28 cellular contexts compared by ENCODE assay signal in the genomic region with DNA sequence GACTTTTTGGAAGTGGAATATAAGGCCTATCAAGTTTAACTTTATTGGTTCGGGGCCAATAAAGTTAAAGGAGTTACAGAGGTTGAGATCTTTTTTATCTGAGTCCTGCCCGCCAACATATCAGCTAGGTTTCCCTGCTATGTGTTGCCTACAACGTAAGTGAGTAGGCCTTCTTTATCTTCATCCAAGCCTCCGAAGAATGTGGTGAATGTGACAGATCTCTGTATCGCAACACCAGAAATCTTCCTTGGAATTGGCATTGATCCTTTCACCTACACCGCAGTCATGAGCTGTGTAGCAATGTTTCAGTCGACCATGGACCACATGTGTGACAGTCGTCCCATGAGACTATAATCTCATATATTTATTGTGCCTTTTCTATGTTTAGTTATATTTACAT.
"Had no signal": no experiment of that assay in that cellular context is flagged by ENCODE, and none has a peak within 500 bp of the region (broad histone marks: within the 10 kb centered on the region; RNA-seq: fewer than 3 reads in every experiment).

No MANE protein-coding gene starts in this region.

- H3K27ac ChIP-seq: neural progenitor cell, ovary, parathyroid adenoma, psoas muscle, right lobe of liver, sigmoid colon, stomach, thoracic aorta, thyroid gland, tibial nerve, upper lobe of right lung, vagina had no signal

- H3K4me1 ChIP-seq: parathyroid adenoma, psoas muscle, right lobe of liver, sigmoid colon, stomach, thyroid gland, tibial nerve, upper lobe of right lung, vagina had no signal

- H3K9me3 Mint-ChIP-seq: nephron; neural progenitor cell; stimulated activated effector memory CD8-positive, alpha-beta T cell treated with anti-CD3 and anti-CD28 coated beads, Interleukin-12 subunit alpha, Interleukin-12 subunit beta, amount 100 ng/mL, for 72 hours; stimulated activated naive CD8-positive, alpha-beta T cell treated with anti-CD3 and anti-CD28 coated beads, Interleukin-15, Interleukin-2, amounts not matched to agents 100 ng/mL and 50 ng/mL, for 24 hours; type B pancreatic cell had no signal

- H3K4me1 Mint-ChIP-seq: natural killer cell; nephron; neural progenitor cell; stimulated activated effector memory CD8-positive, alpha-beta T cell treated with anti-CD3 and anti-CD28 coated beads, Interleukin-12 subunit alpha, Interleukin-12 subunit beta, amount 100 ng/mL, for 72 hours; stimulated activated naive B cell treated with anti-CD40 and anti-IgM and Interleukin-4, amounts not matched to agents 10 μg/mL and 1 μg/mL and 100 μg/mL, for 72 hours had no signal

- H3K27me3 ChIP-seq: neural progenitor cell, ovary, right lobe of liver, sigmoid colon, thyroid gland, tibial nerve, vagina had no signal

- H3K4me3 ChIP-seq: neural progenitor cell, ovary, psoas muscle, right lobe of liver, sigmoid colon, stomach, thoracic aorta, thyroid gland, tibial nerve, upper lobe of right lung, vagina had no signal

- H3K27me3 Mint-ChIP-seq: stimulated activated naive B cell treated with anti-CD40 and anti-IgM and Interleukin-4, amounts not matched to agents 10 μg/mL and 1 μg/mL and 100 μg/mL, for 72 hours had no signal

- DNase-seq: natural killer cell; occipital lobe; ovary; posterior cingulate gyrus; psoas muscle; right cardiac atrium; right lobe of liver; sigmoid colon; small intestine; stimulated activated CD4-positive, alpha-beta T cell treated with anti-CD3 and anti-CD28 coated beads, Interleukin-15, amount 100 ng/mL, for 24 hours; stimulated activated CD4-positive, alpha-beta T cell treated with anti-CD3 and anti-CD28 coated beads, Interleukin-2, amount 100 ng/mL, for 24 hours; stimulated activated CD4-positive, alpha-beta T cell treated with anti-CD3 and anti-CD28 coated beads, Interleukin-2, amount 100 ng/mL, for 48 hours; stimulated activated CD4-positive, alpha-beta T cell treated with anti-CD3 and anti-CD28 coated beads, Interleukin-4, amount 100 ng/mL, for 24 hours; stimulated activated naive B cell treated with anti-CD40 and anti-IgM and Interleukin-4, amounts not matched to agents 10 μg/mL and 1 μg/mL and 100 μg/mL, for 72 hours; stimulated activated naive CD4-positive, alpha-beta T cell treated with Interleukin-2 at 50 U/mL for 16 hours; stomach; thyroid gland; upper lobe of right lung had no signal

- FAIRE-seq: small intestine had no signal

- H3K4me2 ChIP-seq: neural progenitor cell had no signal

- H3K36me3 ChIP-seq: neural progenitor cell, ovary, right lobe of liver, sigmoid colon, stomach, thoracic aorta, thyroid gland, tibial nerve, upper lobe of right lung, vagina had no signal

- H3K9me3 ChIP-seq: ovary, psoas muscle, right lobe of liver, sigmoid colon, stomach, thoracic aorta, thyroid gland, tibial nerve, upper lobe of right lung, vagina had no signal

- H3K36me3 Mint-ChIP-seq: natural killer cell; neural progenitor cell; stimulated activated effector memory CD8-positive, alpha-beta T cell treated with anti-CD3 and anti-CD28 coated beads, Interleukin-12 subunit alpha, Interleukin-12 subunit beta, amount 100 ng/mL, for 72 hours; stimulated activated naive B cell treated with anti-CD40 and anti-IgM and Interleukin-4, amounts not matched to agents 10 μg/mL and 1 μg/mL and 100 μg/mL, for 72 hours; type B pancreatic cell had no signal

- H3K4me3 Mint-ChIP-seq: natural killer cell; nephron; neural progenitor cell; stimulated activated effector memory CD8-positive, alpha-beta T cell treated with anti-CD3 and anti-CD28 coated beads, Interleukin-12 subunit alpha, Interleukin-12 subunit beta, amount 100 ng/mL, for 72 hours; stimulated activated naive B cell treated with anti-CD40 and anti-IgM and Interleukin-4, amounts not matched to agents 10 μg/mL and 1 μg/mL and 100 μg/mL, for 72 hours; stimulated activated naive CD8-positive, alpha-beta T cell treated with anti-CD3 and anti-CD28 coated beads, Interleukin-15, Interleukin-2, amounts not matched to agents 100 ng/mL and 50 ng/mL, for 24 hours; type B pancreatic cell had no signal

- H3K27ac Mint-ChIP-seq: natural killer cell; nephron; neural progenitor cell; progenitor cell of endocrine pancreas; stimulated activated effector memory CD8-positive, alpha-beta T cell treated with anti-CD3 and anti-CD28 coated beads, Interleukin-12 subunit alpha, Interleukin-12 subunit beta, amount 100 ng/mL, for 72 hours; stimulated activated naive B cell treated with anti-CD40 and anti-IgM and Interleukin-4, amounts not matched to agents 10 μg/mL and 1 μg/mL and 100 μg/mL, for 72 hours; stimulated activated naive CD8-positive, alpha-beta T cell treated with anti-CD3 and anti-CD28 coated beads, Interleukin-15, Interleukin-2, amounts not matched to agents 100 ng/mL and 50 ng/mL, for 24 hours; type B pancreatic cell had no signal

- H3K79me2 ChIP-seq: parathyroid adenoma had no signal

- H3K9ac ChIP-seq: neural progenitor cell, parathyroid adenoma had no signal
